In genomic region chr2:128784626-128785306, GRCh38 we compare ENCODE assay signal across 15 cellular contexts.
DNase-seq lines count a peak whose midpoint lies in the region; ATAC-seq and TF ChIP-seq lines count a peak whose summit lies in the region.
"Had no signal": no experiment of that assay in that cellular context is flagged by ENCODE, and none has a peak within 500 bp of the region (broad histone marks: within the 10 kb centered on the region; RNA-seq: fewer than 3 reads in every experiment).

No MANE protein-coding gene starts in this region.

- H2BK5ac ChIP-seq in mesenchymal stem cell (ENCODE audit: low read depth, low read length, poor library complexity, severe bottlenecking), result no peak overlapping the region

- H3K14ac ChIP-seq in mesenchymal stem cell (ENCODE audit: low read length in 2 of 2), result no peak overlapping the region

- H3K27me3 ChIP-seq in mesenchymal stem cell (ENCODE audit: control insufficient read depth in 1 of 2, insufficient read depth in 1 of 2, low read length in 2 of 2), result peaks cover 0 to 42% of the 10 kb centered on the region in 2 experiments
- H3K27me3 ChIP-seq in spleen (replicated peaks in 1 of 7), result peaks cover 0 to 5% (median 0%) of the 10 kb centered on the region in 7 donors

- no peak overlapping the region for H2BK15ac ChIP-seq in mesenchymal stem cell (ENCODE audit: low read depth, poor library complexity, severe bottlenecking)

- H3K27ac Mint-ChIP-seq in activated CD4-positive, alpha-beta memory T cell treated with anti-CD3 and anti-CD28 coated beads, Interleukin-2, amount 10 ng/mL, durations not matched to agents 7 days and 5 days, result no peak overlapping the region
- H3K27ac Mint-ChIP-seq in activated CD4-positive, alpha-beta memory T cell treated with anti-CD3 and anti-CD28 coated beads for 36 hours, result no peak overlapping the region
- peak overlapping the region; percentile 32; the same call in 1 of the 2 replicates for H3K27ac Mint-ChIP-seq in WTC11
- H3K27ac Mint-ChIP-seq in effector memory CD8-positive, alpha-beta T cell, result no peak overlapping the region

- no peak overlapping the region for H3K27ac ChIP-seq in mesenchymal stem cell (ENCODE audit: low read length, poor library complexity, severe bottlenecking)
- no peak overlapping the region for H3K27ac ChIP-seq in spleen
- H3K27ac ChIP-seq: HL-60 had no signal

- H3K9me3 ChIP-seq in mesenchymal stem cell (ENCODE audit: control insufficient read depth, low read length), result no peaks in the 10 kb centered on the region
- H3K9me3 ChIP-seq in spleen, result no peaks in the 10 kb centered on the region

- H3K4ac ChIP-seq in mesenchymal stem cell (ENCODE audit: low read depth in 1 of 2, low read length in 2 of 2), result no peak overlapping the region

- intact Hi-C loops in activated CD4-positive, alpha-beta memory T cell treated with anti-CD3 and anti-CD28 coated beads for 36 hours (cut with micrococcal nuclease), result no loop called here
- intact Hi-C loops in spleen (cut with DNase I; ENCODE audit: low total_unique reads), result no loop called here

- POLR2A ChIA-PET in activated CD4-positive, alpha-beta memory T cell treated with anti-CD3 and anti-CD28 coated beads, Interleukin-2, amount 10 ng/mL, durations not matched to agents 7 days and 5 days (lab: Charles Lee), result no interaction called here
- POLR2A ChIA-PET in activated CD4-positive, alpha-beta memory T cell treated with anti-CD3 and anti-CD28 coated beads for 36 hours (lab: Charles Lee), result no interaction called here
- POLR2A ChIA-PET in WTC11 (lab: Charles Lee), result no interaction called here

- H3K4me3 Mint-ChIP-seq in activated CD4-positive, alpha-beta memory T cell treated with anti-CD3 and anti-CD28 coated beads, Interleukin-2, amount 10 ng/mL, durations not matched to agents 7 days and 5 days, result no peak overlapping the region
- H3K4me3 Mint-ChIP-seq in activated CD4-positive, alpha-beta memory T cell treated with anti-CD3 and anti-CD28 coated beads for 36 hours, result no peak overlapping the region
- no peak overlapping the region for H3K4me3 Mint-ChIP-seq in WTC11
- no peak overlapping the region for H3K4me3 Mint-ChIP-seq in effector memory CD8-positive, alpha-beta T cell

- H3K4me1 Mint-ChIP-seq in activated CD4-positive, alpha-beta memory T cell treated with anti-CD3 and anti-CD28 coated beads, Interleukin-2, amount 10 ng/mL, durations not matched to agents 7 days and 5 days, result no peaks in the 10 kb centered on the region
- no peaks in the 10 kb centered on the region for H3K4me1 Mint-ChIP-seq in activated CD4-positive, alpha-beta memory T cell treated with anti-CD3 and anti-CD28 coated beads for 36 hours (ENCODE audit: low read depth)
- peaks cover 16% of the 10 kb centered on the region for H3K4me1 Mint-ChIP-seq in WTC11
- no peaks in the 10 kb centered on the region for H3K4me1 Mint-ChIP-seq in effector memory CD8-positive, alpha-beta T cell (ENCODE audit: low read depth in 2 of 2)

- H2AFZ ChIP-seq in mesenchymal stem cell (ENCODE audit: low read depth, low read length), result no peak overlapping the region

- TF ChIP-seq CTCF in WTC11 (IDR thresholded peaks at IDR 0.05) (no peak), spleen (IDR thresholded peaks at IDR 0.05 in 8 of 11, conservative IDR thresholded peaks at IDR 0.05 in 3 of 11) (no peak)

- H2AK5ac ChIP-seq in mesenchymal stem cell (ENCODE audit: low read length, severe bottlenecking), result no peak overlapping the region

- H3K4me3 ChIP-seq in mesenchymal stem cell (ENCODE audit: insufficient read depth in 1 of 2, low read depth in 1 of 2, low read length in 2 of 2), result no peak overlapping the region
- no peak overlapping the region for H3K4me3 ChIP-seq in spleen
- H3K4me3 ChIP-seq: K562 had no signal

- H3K9me3 Mint-ChIP-seq in activated CD4-positive, alpha-beta memory T cell treated with anti-CD3 and anti-CD28 coated beads, Interleukin-2, amount 10 ng/mL, durations not matched to agents 7 days and 5 days, result peaks cover 22% of the 10 kb centered on the region
- peaks cover 9% of the 10 kb centered on the region for H3K9me3 Mint-ChIP-seq in activated CD4-positive, alpha-beta memory T cell treated with anti-CD3 and anti-CD28 coated beads for 36 hours
- peaks cover 12% of the 10 kb centered on the region for H3K9me3 Mint-ChIP-seq in WTC11
- H3K9me3 Mint-ChIP-seq in effector memory CD8-positive, alpha-beta T cell, result peaks cover 7 to 10% of the 10 kb centered on the region in 2 donors

- no peak overlapping the region for H3K23ac ChIP-seq in mesenchymal stem cell (ENCODE audit: low read length in 2 of 2)

- no peak overlapping the region for H4K8ac ChIP-seq in mesenchymal stem cell (ENCODE audit: low read length)

- H3K36me3 ChIP-seq in mesenchymal stem cell (ENCODE audit: control insufficient read depth in 1 of 2, insufficient read depth in 2 of 2, low read depth in 1 of 2, low read length in 2 of 2) (no peaks in the 10 kb centered on the region), spleen (no peaks in the 10 kb centered on the region)

- H3K18ac ChIP-seq in mesenchymal stem cell (ENCODE audit: low read depth in 1 of 2, low read length in 2 of 2), result no peak overlapping the region

- H3K9ac ChIP-seq in mesenchymal stem cell (ENCODE audit: low read length), result no peak overlapping the region

- H2BK120ac ChIP-seq in mesenchymal stem cell (ENCODE audit: low read depth, low read length), result no peak overlapping the region

- no peak for TF ChIP-seq POLR2A in spleen (IDR thresholded peaks at IDR 0.05)

- no peaks in the 10 kb centered on the region for H3K27me3 Mint-ChIP-seq in activated CD4-positive, alpha-beta memory T cell treated with anti-CD3 and anti-CD28 coated beads, Interleukin-2, amount 10 ng/mL, durations not matched to agents 7 days and 5 days
- no peaks in the 10 kb centered on the region for H3K27me3 Mint-ChIP-seq in activated CD4-positive, alpha-beta memory T cell treated with anti-CD3 and anti-CD28 coated beads for 36 hours
- H3K27me3 Mint-ChIP-seq in WTC11 (ENCODE audit: low read depth), result no peaks in the 10 kb centered on the region
- peaks cover 14 to 35% of the 10 kb centered on the region in 2 donors for H3K27me3 Mint-ChIP-seq in effector memory CD8-positive, alpha-beta T cell

- H3K79me1 ChIP-seq in mesenchymal stem cell (replicated peaks; ENCODE audit: low read length, poor library complexity, severe bottlenecking), result no peaks in the 10 kb centered on the region

- DNase-seq in activated CD4-positive, alpha-beta memory T cell treated with anti-CD3 and anti-CD28 coated beads, Interleukin-2, amount 10 ng/mL, durations not matched to agents 7 days and 5 days, result peak; percentile 13
- no peak for DNase-seq in activated CD4-positive, alpha-beta memory T cell treated with anti-CD3 and anti-CD28 coated beads for 36 hours
- DNase-seq in WTC11 (ENCODE audit: low spot score), result no peak
- no peak for DNase-seq in mesenchymal stem cell
- DNase-seq in spleen, result peak; percentile 47
- no peak for DNase-seq in T-helper 2 cell
- no peak for DNase-seq in effector memory CD8-positive, alpha-beta T cell
- no peak for DNase-seq in T-helper 1 cell
- DNase-seq: 8988T, NCI-H1436, NCI-H2029 treated with DMSO at 0.1 percent for 48 hours, NCI-H510A treated with DMSO at 0.1 percent for 48 hours, SIG-M5 had no signal

- no peak overlapping the region for H3K4me2 ChIP-seq in mesenchymal stem cell (ENCODE audit: low read length, poor library complexity, severe bottlenecking)

- 83% methylated on average over 18 of the region's 18 CpGs for WGBS in mesenchymal stem cell
- 77 to 87% (median 87%) methylated on average over 18 of the region's 18 CpGs for WGBS in spleen, 5 donors

- no peak for ATAC-seq in WTC11
- ATAC-seq in effector memory CD8-positive, alpha-beta T cell (replicated peaks), result no peak
- ATAC-seq: K562 had no signal

- H2BK12ac ChIP-seq in mesenchymal stem cell (ENCODE audit: low read length in 2 of 2), result no peak overlapping the region

- CTCF ChIA-PET in activated CD4-positive, alpha-beta memory T cell treated with anti-CD3 and anti-CD28 coated beads, Interleukin-2, amount 10 ng/mL, durations not matched to agents 7 days and 5 days (lab: Charles Lee), result no interaction called here
- CTCF ChIA-PET in activated CD4-positive, alpha-beta memory T cell treated with anti-CD3 and anti-CD28 coated beads for 36 hours (lab: Charles Lee), result no interaction called here
- CTCF ChIA-PET in WTC11 (lab: Charles Lee), result no interaction called here

- H3K36me3 Mint-ChIP-seq in activated CD4-positive, alpha-beta memory T cell treated with anti-CD3 and anti-CD28 coated beads, Interleukin-2, amount 10 ng/mL, durations not matched to agents 7 days and 5 days (ENCODE audit: low read depth), result no peaks in the 10 kb centered on the region
- no peaks in the 10 kb centered on the region for H3K36me3 Mint-ChIP-seq in activated CD4-positive, alpha-beta memory T cell treated with anti-CD3 and anti-CD28 coated beads for 36 hours
- no peaks in the 10 kb centered on the region; the same call in 1 of the 2 replicates for H3K36me3 Mint-ChIP-seq in WTC11
- peaks cover 6% of the 10 kb centered on the region for H3K36me3 Mint-ChIP-seq in effector memory CD8-positive, alpha-beta T cell (ENCODE audit: insufficient read depth)

- H3K4me1 ChIP-seq in mesenchymal stem cell (ENCODE audit: control insufficient read depth, insufficient read depth, low read depth, low read length) (peaks cover 3% of the 10 kb centered on the region), spleen (no peaks in the 10 kb centered on the region)

- H4K91ac ChIP-seq in mesenchymal stem cell (ENCODE audit: low read length), result peak overlapping the region; percentile 18

TF ChIP-seq in WTC11, 78 proteins besides CTCF, POLR2A, EP300 and RAD21:
- TF ChIP-seq TCF7 (CRISPR knock-in tag; IDR thresholded peaks at IDR 0.05; ENCODE audit: low read depth) (no peak), ZNF138 (CRISPR knock-in tag; conservative IDR thresholded peaks at IDR 0.05) (no peak)

Comparison
In these comparisons a context has a peak if more than half of its experiments do, and no peak if none do; other contexts are left out.
1. DNase-seq: peak in activated CD4-positive, alpha-beta memory T cell treated with anti-CD3 and anti-CD28 coated beads, Interleukin-2, amount 10 ng/mL, durations not matched to agents 7 days and 5 days (single experiment) and spleen (single experiment); none in activated CD4-positive, alpha-beta memory T cell treated with anti-CD3 and anti-CD28 coated beads for 36 hours (single experiment), WTC11 (single experiment), mesenchymal stem cell (single experiment), T-helper 2 cell (0 of 5), effector memory CD8-positive, alpha-beta T cell (0 of 3) and T-helper 1 cell (0 of 5).